ENCODE assay signal across 2 cellular contexts in the genomic region with DNA sequence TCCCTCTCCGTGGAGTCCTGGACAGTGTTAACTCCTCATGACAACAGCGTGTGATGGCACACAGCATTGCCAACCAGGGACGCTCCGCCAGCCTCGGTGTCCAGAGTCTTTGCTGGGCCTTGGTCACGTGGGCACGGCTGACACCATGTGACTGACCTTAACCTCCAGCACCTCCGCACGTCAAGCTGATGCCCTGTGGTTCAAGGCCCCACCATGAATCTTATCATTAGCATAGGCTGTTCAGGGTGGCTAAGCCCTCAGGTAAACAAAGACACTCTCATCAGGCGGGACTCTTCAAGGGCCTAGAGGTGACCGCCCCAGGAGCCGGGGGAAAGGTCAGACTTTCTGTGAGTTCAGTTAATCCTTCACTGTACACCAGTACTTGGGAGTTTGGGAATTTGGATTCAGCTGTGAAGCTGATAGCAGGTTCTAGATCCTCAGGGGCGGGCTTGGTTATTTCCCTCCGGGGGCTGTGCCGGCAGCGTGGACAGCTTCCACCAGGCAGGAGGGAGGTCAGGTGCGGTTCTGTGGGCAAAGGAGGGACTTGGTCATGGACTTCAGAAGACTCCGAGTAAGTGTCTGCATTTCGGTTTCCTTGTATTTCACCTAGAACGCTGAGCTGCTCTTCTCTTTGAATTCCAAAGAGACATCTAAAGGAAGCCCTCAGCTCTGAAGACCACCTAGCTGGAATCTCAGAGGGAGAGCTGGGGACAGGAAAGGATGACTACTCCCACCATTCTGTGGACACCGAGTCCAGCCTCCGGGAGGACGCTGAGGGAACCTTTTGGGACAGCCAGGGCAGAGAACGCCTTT.
A peak's percentile ranks its signal among the peaks of the same experiment; 100 is the strongest.
TF ChIP-seq lines count a peak whose summit lies in the region.

No MANE protein-coding gene starts in this region.

TF ChIP-seq in HepG2, 621 proteins besides CTCF, POLR2A, EP300 and RAD21 (continues in another document):
- TF ChIP-seq ZNF138 (CRISPR knock-in tag; IDR thresholded peaks at IDR 0.05; ENCODE audit: low read depth) (peak; percentile 56; the same call in 1 of the 2 replicates), ZNF354B (CRISPR knock-in tag; IDR thresholded peaks at IDR 0.05) (peak; percentile 49; the same call in 1 of the 2 replicates), AKAP8 (CRISPR knock-in tag; IDR thresholded peaks at IDR 0.05) (peak; percentile 98), KDM5A (IDR thresholded peaks at IDR 0.05; ENCODE audit: borderline replicate concordance, low read length) (no peak), PHF5A (CRISPR knock-in tag; IDR thresholded peaks at IDR 0.05; ENCODE audit: low read depth, unreplicated experiment) (peak; percentile 98), ERF (CRISPR knock-in tag; IDR thresholded peaks at IDR 0.05) (peak; percentile 99), SOX5 (CRISPR knock-in tag; IDR thresholded peaks at IDR 0.05; ENCODE audit: borderline replicate concordance) (peak; percentile 95)
- TF ChIP-seq, protein P1, sequence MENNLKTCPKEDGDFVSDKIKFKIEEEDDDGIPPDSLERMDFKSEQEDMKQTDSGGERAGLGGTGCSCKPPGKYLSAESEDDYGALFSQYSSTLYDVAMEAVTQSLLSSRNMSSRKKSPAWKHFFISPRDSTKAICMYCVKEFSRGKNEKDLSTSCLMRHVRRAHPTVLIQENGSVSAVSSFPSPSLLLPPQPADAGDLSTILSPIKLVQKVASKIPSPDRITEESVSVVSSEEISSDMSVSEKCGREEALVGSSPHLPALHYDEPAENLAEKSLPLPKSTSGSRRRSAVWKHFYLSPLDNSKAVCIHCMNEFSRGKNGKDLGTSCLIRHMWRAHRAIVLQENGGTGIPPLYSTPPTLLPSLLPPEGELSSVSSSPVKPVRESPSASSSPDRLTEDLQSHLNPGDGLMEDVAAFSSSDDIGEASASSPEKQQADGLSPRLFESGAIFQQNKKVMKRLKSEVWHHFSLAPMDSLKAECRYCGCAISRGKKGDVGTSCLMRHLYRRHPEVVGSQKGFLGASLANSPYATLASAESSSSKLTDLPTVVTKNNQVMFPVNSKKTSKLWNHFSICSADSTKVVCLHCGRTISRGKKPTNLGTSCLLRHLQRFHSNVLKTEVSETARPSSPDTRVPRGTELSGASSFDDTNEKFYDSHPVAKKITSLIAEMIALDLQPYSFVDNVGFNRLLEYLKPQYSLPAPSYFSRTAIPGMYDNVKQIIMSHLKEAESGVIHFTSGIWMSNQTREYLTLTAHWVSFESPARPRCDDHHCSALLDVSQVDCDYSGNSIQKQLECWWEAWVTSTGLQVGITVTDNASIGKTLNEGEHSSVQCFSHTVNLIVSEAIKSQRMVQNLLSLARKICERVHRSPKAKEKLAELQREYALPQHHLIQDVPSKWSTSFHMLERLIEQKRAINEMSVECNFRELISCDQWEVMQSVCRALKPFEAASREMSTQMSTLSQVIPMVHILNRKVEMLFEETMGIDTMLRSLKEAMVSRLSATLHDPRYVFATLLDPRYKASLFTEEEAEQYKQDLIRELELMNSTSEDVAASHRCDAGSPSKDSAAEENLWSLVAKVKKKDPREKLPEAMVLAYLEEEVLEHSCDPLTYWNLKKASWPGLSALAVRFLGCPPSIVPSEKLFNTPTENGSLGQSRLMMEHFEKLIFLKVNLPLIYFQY (CRISPR knock-in tag; IDR thresholded peaks at IDR 0.05; ENCODE audit: borderline replicate concordance), result peak; percentile 81; the same call in 1 of the 2 replicates
- TF ChIP-seq, protein P2, sequence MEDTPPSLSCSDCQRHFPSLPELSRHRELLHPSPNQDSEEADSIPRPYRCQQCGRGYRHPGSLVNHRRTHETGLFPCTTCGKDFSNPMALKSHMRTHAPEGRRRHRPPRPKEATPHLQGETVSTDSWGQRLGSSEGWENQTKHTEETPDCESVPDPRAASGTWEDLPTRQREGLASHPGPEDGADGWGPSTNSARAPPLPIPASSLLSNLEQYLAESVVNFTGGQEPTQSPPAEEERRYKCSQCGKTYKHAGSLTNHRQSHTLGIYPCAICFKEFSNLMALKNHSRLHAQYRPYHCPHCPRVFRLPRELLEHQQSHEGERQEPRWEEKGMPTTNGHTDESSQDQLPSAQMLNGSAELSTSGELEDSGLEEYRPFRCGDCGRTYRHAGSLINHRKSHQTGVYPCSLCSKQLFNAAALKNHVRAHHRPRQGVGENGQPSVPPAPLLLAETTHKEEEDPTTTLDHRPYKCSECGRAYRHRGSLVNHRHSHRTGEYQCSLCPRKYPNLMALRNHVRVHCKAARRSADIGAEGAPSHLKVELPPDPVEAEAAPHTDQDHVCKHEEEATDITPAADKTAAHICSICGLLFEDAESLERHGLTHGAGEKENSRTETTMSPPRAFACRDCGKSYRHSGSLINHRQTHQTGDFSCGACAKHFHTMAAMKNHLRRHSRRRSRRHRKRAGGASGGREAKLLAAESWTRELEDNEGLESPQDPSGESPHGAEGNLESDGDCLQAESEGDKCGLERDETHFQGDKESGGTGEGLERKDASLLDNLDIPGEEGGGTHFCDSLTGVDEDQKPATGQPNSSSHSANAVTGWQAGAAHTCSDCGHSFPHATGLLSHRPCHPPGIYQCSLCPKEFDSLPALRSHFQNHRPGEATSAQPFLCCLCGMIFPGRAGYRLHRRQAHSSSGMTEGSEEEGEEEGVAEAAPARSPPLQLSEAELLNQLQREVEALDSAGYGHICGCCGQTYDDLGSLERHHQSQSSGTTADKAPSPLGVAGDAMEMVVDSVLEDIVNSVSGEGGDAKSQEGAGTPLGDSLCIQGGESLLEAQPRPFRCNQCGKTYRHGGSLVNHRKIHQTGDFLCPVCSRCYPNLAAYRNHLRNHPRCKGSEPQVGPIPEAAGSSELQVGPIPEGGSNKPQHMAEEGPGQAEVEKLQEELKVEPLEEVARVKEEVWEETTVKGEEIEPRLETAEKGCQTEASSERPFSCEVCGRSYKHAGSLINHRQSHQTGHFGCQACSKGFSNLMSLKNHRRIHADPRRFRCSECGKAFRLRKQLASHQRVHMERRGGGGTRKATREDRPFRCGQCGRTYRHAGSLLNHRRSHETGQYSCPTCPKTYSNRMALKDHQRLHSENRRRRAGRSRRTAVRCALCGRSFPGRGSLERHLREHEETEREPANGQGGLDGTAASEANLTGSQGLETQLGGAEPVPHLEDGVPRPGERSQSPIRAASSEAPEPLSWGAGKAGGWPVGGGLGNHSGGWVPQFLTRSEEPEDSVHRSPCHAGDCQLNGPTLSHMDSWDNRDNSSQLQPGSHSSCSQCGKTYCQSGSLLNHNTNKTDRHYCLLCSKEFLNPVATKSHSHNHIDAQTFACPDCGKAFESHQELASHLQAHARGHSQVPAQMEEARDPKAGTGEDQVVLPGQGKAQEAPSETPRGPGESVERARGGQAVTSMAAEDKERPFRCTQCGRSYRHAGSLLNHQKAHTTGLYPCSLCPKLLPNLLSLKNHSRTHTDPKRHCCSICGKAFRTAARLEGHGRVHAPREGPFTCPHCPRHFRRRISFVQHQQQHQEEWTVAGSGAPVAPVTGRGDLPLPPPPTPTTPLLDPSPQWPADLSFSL (CRISPR knock-in tag; IDR thresholded peaks at IDR 0.05), result no peak
- TF ChIP-seq, protein P3, sequence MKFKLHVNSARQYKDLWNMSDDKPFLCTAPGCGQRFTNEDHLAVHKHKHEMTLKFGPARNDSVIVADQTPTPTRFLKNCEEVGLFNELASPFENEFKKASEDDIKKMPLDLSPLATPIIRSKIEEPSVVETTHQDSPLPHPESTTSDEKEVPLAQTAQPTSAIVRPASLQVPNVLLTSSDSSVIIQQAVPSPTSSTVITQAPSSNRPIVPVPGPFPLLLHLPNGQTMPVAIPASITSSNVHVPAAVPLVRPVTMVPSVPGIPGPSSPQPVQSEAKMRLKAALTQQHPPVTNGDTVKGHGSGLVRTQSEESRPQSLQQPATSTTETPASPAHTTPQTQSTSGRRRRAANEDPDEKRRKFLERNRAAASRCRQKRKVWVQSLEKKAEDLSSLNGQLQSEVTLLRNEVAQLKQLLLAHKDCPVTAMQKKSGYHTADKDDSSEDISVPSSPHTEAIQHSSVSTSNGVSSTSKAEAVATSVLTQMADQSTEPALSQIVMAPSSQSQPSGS (CRISPR knock-in tag; IDR thresholded peaks at IDR 0.05), result peak; percentile 98

TF ChIP-seq in HEK293T, 16 proteins besides CTCF, POLR2A, EP300 and RAD21:
- no peak for TF ChIP-seq FOXK2 (IDR thresholded peaks at IDR 0.05)
- TF ChIP-seq LEF1 (IDR thresholded peaks at IDR 0.05; ENCODE audit: borderline replicate concordance), result no peak
- TF ChIP-seq ARNT (IDR thresholded peaks at IDR 0.05), result no peak
- no peak for TF ChIP-seq ZNF384 (IDR thresholded peaks at IDR 0.05)
- TF ChIP-seq SP1 (IDR thresholded peaks at IDR 0.05), result no peak
- no peak for TF ChIP-seq ELF4 (IDR thresholded peaks at IDR 0.05)
- TF ChIP-seq SUZ12 (IDR thresholded peaks at IDR 0.05), result no peak
- TF ChIP-seq, protein P4, sequence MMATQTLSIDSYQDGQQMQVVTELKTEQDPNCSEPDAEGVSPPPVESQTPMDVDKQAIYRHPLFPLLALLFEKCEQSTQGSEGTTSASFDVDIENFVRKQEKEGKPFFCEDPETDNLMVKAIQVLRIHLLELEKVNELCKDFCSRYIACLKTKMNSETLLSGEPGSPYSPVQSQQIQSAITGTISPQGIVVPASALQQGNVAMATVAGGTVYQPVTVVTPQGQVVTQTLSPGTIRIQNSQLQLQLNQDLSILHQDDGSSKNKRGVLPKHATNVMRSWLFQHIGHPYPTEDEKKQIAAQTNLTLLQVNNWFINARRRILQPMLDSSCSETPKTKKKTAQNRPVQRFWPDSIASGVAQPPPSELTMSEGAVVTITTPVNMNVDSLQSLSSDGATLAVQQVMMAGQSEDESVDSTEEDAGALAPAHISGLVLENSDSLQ (IDR thresholded peaks at IDR 0.05), result no peak
- no peak for TF ChIP-seq CTBP1 (IDR thresholded peaks at IDR 0.05; ENCODE audit: borderline replicate concordance)
- no peak for TF ChIP-seq FOXM1 (IDR thresholded peaks at IDR 0.05; ENCODE audit: borderline replicate concordance)
- TF ChIP-seq TARDBP (IDR thresholded peaks at IDR 0.05), result no peak
- TF ChIP-seq HDGF (IDR thresholded peaks at IDR 0.05; ENCODE audit: borderline replicate concordance), result no peak
- no peak for TF ChIP-seq BHLHE40 (IDR thresholded peaks at IDR 0.05; ENCODE audit: borderline replicate concordance)
- no peak for TF ChIP-seq NFRKB (IDR thresholded peaks at IDR 0.05)
- TF ChIP-seq FOXA1 (IDR thresholded peaks at IDR 0.05), result no peak
- no peak for TF ChIP-seq L3MBTL2 (conservative IDR thresholded peaks at IDR 0.05)
